ENCODE assay signal across 9 cellular contexts in genomic region chr7:112556633-112557032, GRCh38.
DNase-seq lines count a peak whose midpoint lies in the region; ATAC-seq and TF ChIP-seq lines count a peak whose summit lies in the region.
"Had no signal": no experiment of that assay in that cellular context is flagged by ENCODE, and none has a peak within 500 bp of the region (broad histone marks: within the 10 kb centered on the region; RNA-seq: fewer than 3 reads in every experiment).

No MANE protein-coding gene starts in this region.

- H3K36me3 ChIP-seq in mammary epithelial cell (ENCODE audit: insufficient read depth, low read length) (no peaks in the 10 kb centered on the region), left lung (no peaks in the 10 kb centered on the region)
- H3K36me3 ChIP-seq: gastrocnemius medialis had no signal

- 20% methylated on average over 1 of the region's 1 CpG for WGBS in mammary epithelial cell (ENCODE audit: low coverage, missing lambda C conversion rate)

- H3K9ac ChIP-seq in mammary epithelial cell (ENCODE audit: insufficient read depth, low read length) = no peak overlapping the region

- TF ChIP-seq CTCF in mammary epithelial cell (conservative IDR thresholded peaks at IDR 0.05 in 1 of 2, IDR thresholded peaks at IDR 0.05 in 1 of 2; ENCODE audit: extremely low read depth in 1 of 2, insufficient read depth in 1 of 2, low read depth in 1 of 2, low read length in 2 of 2) (no peak), left lung (IDR thresholded peaks at IDR 0.05) (no peak)

- H3K79me2 ChIP-seq in mammary epithelial cell (ENCODE audit: insufficient read depth, low read length) = no peaks in the 10 kb centered on the region

- H3K4me1 ChIP-seq in mammary epithelial cell (ENCODE audit: insufficient read depth, low read length) (peaks cover 6% of the 10 kb centered on the region), left lung (no peaks in the 10 kb centered on the region)
- H3K4me1 ChIP-seq: gastrocnemius medialis had no signal

- H3K27ac ChIP-seq in mammary epithelial cell (ENCODE audit: insufficient read depth, low read depth, low read length) (no peak overlapping the region), left lung (no peak overlapping the region)
- H3K27ac ChIP-seq: gastrocnemius medialis had no signal

- H4K20me1 ChIP-seq in mammary epithelial cell (ENCODE audit: insufficient read depth, low read length) = no peaks in the 10 kb centered on the region

- no peak overlapping the region for H3K4me2 ChIP-seq in mammary epithelial cell (ENCODE audit: insufficient read depth, low read depth, low read length)

- CTCF ChIA-PET in mammary epithelial cell (lab: Charles Lee; ENCODE audit: low non-redundant PET) = no interaction called here

- dilution Hi-C loops in mammary epithelial cell (cut with HindIII; ENCODE audit: low sequenced_read_pairs) = no loop called here

- no peak overlapping the region for H2AFZ ChIP-seq in mammary epithelial cell (ENCODE audit: low read depth, low read length)

- DNase-seq in mammary epithelial cell (peak; percentile 93), NCI-H2081 treated with DMSO at 0.1 percent for 48 hours (lab: John Stamatoyannopoulos, UW) (no peak), left lung (no peak), posterior cingulate gyrus (no peak), NCI-H345 treated with DMSO at 0.1 percent for 48 hours (lab: John Stamatoyannopoulos, UW; ENCODE audit: unreplicated experiment) (no peak)
- DNase-seq: gastrocnemius medialis had no signal

- no peaks in the 10 kb centered on the region for H3K27me3 ChIP-seq in mammary epithelial cell (ENCODE audit: insufficient read depth, low read length)
- no peaks in the 10 kb centered on the region for H3K27me3 ChIP-seq in left lung
- H3K27me3 ChIP-seq: gastrocnemius medialis had no signal

- ATAC-seq in GM18907 (IDR thresholded peaks at IDR 0.05; ENCODE audit: unreplicated experiment) (peak; percentile 98), GM21737 (IDR thresholded peaks at IDR 0.05; ENCODE audit: unreplicated experiment) (peak; percentile 91), HG03565 (IDR thresholded peaks at IDR 0.05; ENCODE audit: unreplicated experiment) (peak; percentile 98), left lung (no peak)
- ATAC-seq: gastrocnemius medialis had no signal

- H3K4me3 ChIP-seq in mammary epithelial cell (replicated peaks in 1 of 3; ENCODE audit: insufficient read depth in 1 of 3, low read depth in 2 of 3, low read length in 3 of 3) = no peak overlapping the region
- no peak overlapping the region for H3K4me3 ChIP-seq in left lung
- H3K4me3 ChIP-seq: gastrocnemius medialis had no signal

- in situ Hi-C loops in mammary epithelial cell (cut with MboI; ENCODE audit: low sequenced_read_pairs in 2 of 2) = loop anchor here (10.0 kb wide), 2 partner anchors 328 to 338 kb away; no protein-coding TSS in a partner anchor

- no TSS peak for BruUV-seq in mammary epithelial cell (replicated peaks; lab: Mats Ljungman, UMichigan)

- intact Hi-C loops in mammary epithelial cell (cut with micrococcal nuclease) (loop anchor here (5.0 to 10.0 kb wide), 2 partner anchors 236 to 1158 kb away; partner anchors contain the start of gene TMEM168), left lung (cut with DNase I) (no loop called here), posterior cingulate gyrus (cut with DNase I) (no loop called here)

- no peaks in the 10 kb centered on the region for H3K9me3 ChIP-seq in mammary epithelial cell (replicated peaks; ENCODE audit: insufficient read depth, low read length)
- no peaks in the 10 kb centered on the region for H3K9me3 ChIP-seq in left lung
- H3K9me3 ChIP-seq: gastrocnemius medialis had no signal
